In genomic region chr2:175154670-175155082, GRCh38 we compare ENCODE assay signal across 9 cellular contexts. TPM values are rescaled to one million over a fixed set of nuclear protein-coding genes. Genes with fewer than 3 reads are reported as not detected.
DNase-seq lines count a peak whose midpoint lies in the region; ATAC-seq and TF ChIP-seq lines count a peak whose summit lies in the region.
"Had no signal": no experiment of that assay in that cellular context is flagged by ENCODE, and none has a peak within 500 bp of the region (broad histone marks: within the 10 kb centered on the region; RNA-seq: fewer than 3 reads in every experiment).

No MANE protein-coding gene starts in this region.

- H3K27me3 Mint-ChIP-seq in MCF 10A (ENCODE audit: insufficient read depth, unreplicated experiment), result no peaks in the 10 kb centered on the region
- no peaks in the 10 kb centered on the region for H3K27me3 Mint-ChIP-seq in neural progenitor cell (ENCODE audit: insufficient read depth, low read depth)

- CTCF ChIA-PET in MCF 10A (lab: Yijun Ruan, JAX), result interaction anchor here (0.7 kb wide), 1 partner anchor 726 kb away, joined by 3 read pairs; no protein-coding TSS in a partner anchor

- H3F3A ChIP-seq in neural progenitor cell (ENCODE audit: low read depth), result no peaks in the 10 kb centered on the region

- H3K4me2 ChIP-seq in neural progenitor cell, result no peak overlapping the region

- no TSS peak for BruUV-seq in MCF 10A (replicated peaks; lab: Mats Ljungman, UMichigan)

- H3K9me3 ChIP-seq in breast epithelium, result no peaks in the 10 kb centered on the region
- H3K9me3 ChIP-seq in adipocyte (ENCODE audit: control insufficient read depth, low read length), result no peaks in the 10 kb centered on the region
- no peaks in the 10 kb centered on the region for H3K9me3 ChIP-seq in neural progenitor cell (ENCODE audit: low read depth)

- intact Hi-C loops in MCF 10A (cut with micrococcal nuclease), result no loop called here
- intact Hi-C loops in breast epithelium (cut with DNase I; ENCODE audit: low total_unique reads), result no loop called here

- H3K36me3 ChIP-seq in breast epithelium (no peaks in the 10 kb centered on the region), adipocyte (ENCODE audit: control insufficient read depth, insufficient read depth, low read length, severe bottlenecking) (peaks cover 8% of the 10 kb centered on the region), neural progenitor cell (peaks cover 9% of the 10 kb centered on the region)

- peaks cover 16% of the 10 kb centered on the region for H3K4me1 Mint-ChIP-seq in MCF 10A (ENCODE audit: insufficient read depth, unreplicated experiment)
- H3K4me1 Mint-ChIP-seq in neural progenitor cell, result no peaks in the 10 kb centered on the region

- H3K27ac ChIP-seq in breast epithelium (no peak overlapping the region), neural progenitor cell (no peak overlapping the region)

- H3K27me3 ChIP-seq in breast epithelium, result no peaks in the 10 kb centered on the region
- no peaks in the 10 kb centered on the region for H3K27me3 ChIP-seq in adipocyte (replicated peaks; ENCODE audit: control insufficient read depth, insufficient read depth, low read length)
- H3K27me3 ChIP-seq in neural progenitor cell, result no peaks in the 10 kb centered on the region

- ATAC-seq in HG03139 (IDR thresholded peaks at IDR 0.05; ENCODE audit: unreplicated experiment), result peak; percentile 66

- POLR2A ChIA-PET in MCF 10A (lab: Yijun Ruan, JAX), result interaction anchor here (1.1 to 2.4 kb wide), 2 partner anchors 11 to 14 kb away, joined by 4 to 7 read pairs; no protein-coding TSS in a partner anchor

- H3K79me2 ChIP-seq in neural progenitor cell (ENCODE audit: low read depth), result peaks cover 100% of the 10 kb centered on the region

- H3K4me3 Mint-ChIP-seq in MCF 10A (ENCODE audit: unreplicated experiment) (no peak overlapping the region), neural progenitor cell (no peak overlapping the region)

- H3K36me3 Mint-ChIP-seq in MCF 10A (ENCODE audit: insufficient read depth, unreplicated experiment), result peaks cover 3% of the 10 kb centered on the region
- H3K36me3 Mint-ChIP-seq in neural progenitor cell, result peaks cover 34% of the 10 kb centered on the region

- H3K9ac ChIP-seq in adipocyte (ENCODE audit: low read length) (no peak overlapping the region), neural progenitor cell (no peak overlapping the region)

- H3K27ac Mint-ChIP-seq in MCF 10A (ENCODE audit: low read depth, unreplicated experiment), result peak overlapping the region; percentile 8
- H3K27ac Mint-ChIP-seq in neural progenitor cell, result no peak overlapping the region

- H3K4me1 ChIP-seq in breast epithelium, result no peaks in the 10 kb centered on the region
- no peaks in the 10 kb centered on the region for H3K4me1 ChIP-seq in adipocyte (ENCODE audit: control insufficient read depth, insufficient read depth, low read length)
- no peaks in the 10 kb centered on the region for H3K4me1 ChIP-seq in neural progenitor cell

- H3K4me3 ChIP-seq in breast epithelium (no peak overlapping the region), adipocyte (ENCODE audit: low read length) (no peak overlapping the region), neural progenitor cell (no peak overlapping the region)

- H2AFZ ChIP-seq in neural progenitor cell (replicated peaks), result no peak overlapping the region

- TF ChIP-seq CTCF in MCF 10A (IDR thresholded peaks at IDR 0.05; ENCODE audit: unreplicated experiment), result no peak
- TF ChIP-seq CTCF in breast epithelium (IDR thresholded peaks at IDR 0.05), result no peak
- no peak for TF ChIP-seq CTCF in neural progenitor cell (IDR thresholded peaks at IDR 0.05)

- TF ChIP-seq POLR2A in breast epithelium (IDR thresholded peaks at IDR 0.05), result no peak

- H3K9me3 Mint-ChIP-seq in MCF 10A (ENCODE audit: unreplicated experiment) (no peaks in the 10 kb centered on the region), neural progenitor cell (peaks cover 2% of the 10 kb centered on the region)

- H4K20me1 ChIP-seq in neural progenitor cell (ENCODE audit: low read depth), result peaks cover 86% of the 10 kb centered on the region

- DNase-seq in MCF 10A (ENCODE audit: unreplicated experiment) (peak; percentile 44), breast epithelium (ENCODE audit: low spot score in 2 of 2) (no peak), adipocyte (ENCODE audit: low read depth) (peak; percentile 44), NCI-H2171 treated with DMSO at 0.1 percent for 48 hours (lab: John Stamatoyannopoulos, UW) (no peak), neural progenitor cell (ENCODE audit: low spot score) (no peak), DMS153 treated with DMSO at 0.1 percent for 48 hours (lab: John Stamatoyannopoulos, UW; ENCODE audit: unreplicated experiment) (no peak), NK-92 (lab: John Stamatoyannopoulos, UW; ENCODE audit: unreplicated experiment) (no peak)
- DNase-seq: SHP77 had no signal

RNA-seq across cellular contexts. Expression of gene ATF2, which starts 13.3 kb away (rescaled TPM):
- 58.5 and 63.9 TPM in 2 replicates for total RNA-seq in MCF 10A (2022)
- total RNA-seq in breast epithelium, result 10 to 100 TPM; 57.0 to 71.7 (median 61.0) TPM
- total RNA-seq in neural progenitor cell (ENCODE audit: low replicate concordance), result 89.8 and 133 TPM in 2 replicates

RNA-seq across cellular contexts. Expression of gene ATP5MC3, which starts 26.8 kb away (rescaled TPM):
- total RNA-seq in MCF 10A (2022), result 256 and 277 TPM in 2 replicates
- 100 to 1,000 TPM; 112 to 125 (median 122) TPM for total RNA-seq in breast epithelium
- total RNA-seq in neural progenitor cell (ENCODE audit: low replicate concordance), result 184 and 213 TPM in 2 replicates

Comparison
In these comparisons a context has a peak if more than half of its experiments do, and no peak if none do; other contexts are left out.
1. DNase-seq: peak in MCF 10A (single experiment) and adipocyte (single experiment); none in breast epithelium (0 of 2), NCI-H2171 treated with DMSO at 0.1 percent for 48 hours (single experiment), neural progenitor cell (single experiment), DMS153 treated with DMSO at 0.1 percent for 48 hours (single experiment) and NK-92 (single experiment).